ENCODE assay signal across 21 cellular contexts in genomic region chr6:30592287-30592686, GRCh38. TPM values are rescaled to one million over a fixed set of nuclear protein-coding genes. Genes with fewer than 3 reads are reported as not detected.
A peak's percentile ranks its signal among the peaks of the same experiment; 100 is the strongest.
DNase-seq lines count a peak whose midpoint lies in the region; ATAC-seq, FAIRE-seq and TF ChIP-seq lines count a peak whose summit lies in the region.
"Had no signal": no experiment of that assay in that cellular context is flagged by ENCODE, and none has a peak within 500 bp of the region (broad histone marks: within the 10 kb centered on the region; RNA-seq: fewer than 3 reads in every experiment).

No MANE protein-coding gene starts in this region.

- FAIRE-seq in kidney (lab: Jason Lieb, UNC), result no peak
- FAIRE-seq: bronchial epithelial cell had no signal

- TF ChIP-seq POLR2A in upper lobe of left lung (IDR thresholded peaks at IDR 0.05), result no peak

- peaks cover 20% of the 10 kb centered on the region for H3K36me3 Mint-ChIP-seq in activated naive CD4-positive, alpha-beta T cell treated with anti-CD3 and anti-CD28 coated beads, Interleukin-2, amount 50 U/mL, for 24 hours
- H3K36me3 Mint-ChIP-seq in activated T-helper 17 cell treated with anti-CD3 and anti-CD28 coated beads, Interleukin-2, amount 50 U/mL, for 72 hours (ENCODE audit: low read depth), result peaks cover 85% of the 10 kb centered on the region
- peaks cover 33% of the 10 kb centered on the region for H3K36me3 Mint-ChIP-seq in mesothelial cell of epicardium

- no peak for TF ChIP-seq EP300 in upper lobe of left lung (IDR thresholded peaks at IDR 0.05)

- H3K27ac Mint-ChIP-seq in activated naive CD4-positive, alpha-beta T cell treated with anti-CD3 and anti-CD28 coated beads, Interleukin-2, amount 50 U/mL, for 24 hours, result peak overlapping the region; percentile 66
- H3K27ac Mint-ChIP-seq in activated T-helper 17 cell treated with anti-CD3 and anti-CD28 coated beads, Interleukin-2, amount 50 U/mL, for 72 hours, result peak overlapping the region; percentile 5
- peak overlapping the region; percentile 81 for H3K27ac Mint-ChIP-seq in mesothelial cell of epicardium

- no peak overlapping the region for H3K4me3 Mint-ChIP-seq in activated naive CD4-positive, alpha-beta T cell treated with anti-CD3 and anti-CD28 coated beads, Interleukin-2, amount 50 U/mL, for 24 hours
- H3K4me3 Mint-ChIP-seq in activated T-helper 17 cell treated with anti-CD3 and anti-CD28 coated beads, Interleukin-2, amount 50 U/mL, for 72 hours, result no peak overlapping the region
- H3K4me3 Mint-ChIP-seq in mesothelial cell of epicardium, result no peak overlapping the region
- H3K4me3 Mint-ChIP-seq: H9 had no signal

- H3K27me3 ChIP-seq in upper lobe of left lung, result no peaks in the 10 kb centered on the region
- H3K27me3 ChIP-seq: BLaER1 treated with 17β-estradiol and CSF1 and Interleukin-3, amounts not matched to agents 10 nM and 100 nM had no signal

- H3K27me3 Mint-ChIP-seq in activated naive CD4-positive, alpha-beta T cell treated with anti-CD3 and anti-CD28 coated beads, Interleukin-2, amount 50 U/mL, for 24 hours, result no peaks in the 10 kb centered on the region
- no peaks in the 10 kb centered on the region for H3K27me3 Mint-ChIP-seq in activated T-helper 17 cell treated with anti-CD3 and anti-CD28 coated beads, Interleukin-2, amount 50 U/mL, for 72 hours
- H3K27me3 Mint-ChIP-seq in mesothelial cell of epicardium (ENCODE audit: low read depth), result no peaks in the 10 kb centered on the region

- H3K36me3 ChIP-seq in upper lobe of left lung, result peaks cover 13 to 75% (median 46%) of the 10 kb centered on the region in 4 donors
- H3K36me3 ChIP-seq in kidney (ENCODE audit: control insufficient read depth in 1 of 2, insufficient read depth in 2 of 2, low read length in 2 of 2), result peaks cover 16 to 30% of the 10 kb centered on the region in 2 donors

- no peaks in the 10 kb centered on the region for H3K9me3 ChIP-seq in upper lobe of left lung
- H3K9me3 ChIP-seq in kidney (ENCODE audit: control insufficient read depth in 1 of 2, low read length in 2 of 2), result no peaks in the 10 kb centered on the region
- H3K9me3 ChIP-seq: BLaER1 treated with 17β-estradiol and CSF1 and Interleukin-3, amounts not matched to agents 10 nM and 100 nM; lower lobe of right lung had no signal

- TF ChIP-seq CTCF in mesothelial cell of epicardium (IDR thresholded peaks at IDR 0.05; ENCODE audit: unreplicated experiment) (no peak), upper lobe of left lung (IDR thresholded peaks at IDR 0.05) (no peak), kidney (IDR thresholded peaks at IDR 0.05; ENCODE audit: borderline replicate concordance, extremely low read depth, insufficient read depth) (no peak)

- H3K4me1 ChIP-seq in upper lobe of left lung (peaks cover 0 to 33% (median 17%) of the 10 kb centered on the region in 4 donors), kidney (ENCODE audit: control insufficient read depth in 1 of 2, insufficient read depth in 1 of 2, low read depth in 1 of 2, low read length in 2 of 2) (peaks cover 6 to 12% of the 10 kb centered on the region in 2 donors)

- H3K9me3 Mint-ChIP-seq in activated naive CD4-positive, alpha-beta T cell treated with anti-CD3 and anti-CD28 coated beads, Interleukin-2, amount 50 U/mL, for 24 hours, result no peaks in the 10 kb centered on the region
- H3K9me3 Mint-ChIP-seq in activated T-helper 17 cell treated with anti-CD3 and anti-CD28 coated beads, Interleukin-2, amount 50 U/mL, for 72 hours, result no peaks in the 10 kb centered on the region
- no peaks in the 10 kb centered on the region for H3K9me3 Mint-ChIP-seq in mesothelial cell of epicardium
- H3K9me3 Mint-ChIP-seq: H9 had no signal

- no peak overlapping the region for H3K4me3 ChIP-seq in upper lobe of left lung
- H3K4me3 ChIP-seq in kidney (ENCODE audit: low read length in 2 of 2), result no peak overlapping the region
- H3K4me3 ChIP-seq: BLaER1 treated with 17β-estradiol and CSF1 and Interleukin-3, amounts not matched to agents 10 nM and 100 nM; lower lobe of right lung had no signal

- H3K9ac ChIP-seq in kidney (ENCODE audit: low read length in 2 of 2), result no peak overlapping the region
- H3K9ac ChIP-seq: BLaER1 treated with 17β-estradiol and CSF1 and Interleukin-3, amounts not matched to agents 10 nM and 100 nM had no signal

- H3K4me1 Mint-ChIP-seq in activated naive CD4-positive, alpha-beta T cell treated with anti-CD3 and anti-CD28 coated beads, Interleukin-2, amount 50 U/mL, for 24 hours, result peaks cover 18% of the 10 kb centered on the region
- H3K4me1 Mint-ChIP-seq in activated T-helper 17 cell treated with anti-CD3 and anti-CD28 coated beads, Interleukin-2, amount 50 U/mL, for 72 hours, result peaks cover 3% of the 10 kb centered on the region
- peaks cover 26% of the 10 kb centered on the region for H3K4me1 Mint-ChIP-seq in mesothelial cell of epicardium

- H3K27ac ChIP-seq in upper lobe of left lung, result peak overlapping the region; percentile 39 to 73 (median 66)
- H3K27ac ChIP-seq in kidney (ENCODE audit: low read depth in 2 of 2, low read length in 2 of 2), result no peak overlapping the region

- intact Hi-C loops in kidney (cut with DNase I), result no loop called here

- no peak for ATAC-seq in activated T-helper 17 cell treated with anti-CD3 and anti-CD28 coated beads, Interleukin-2, amount 50 U/mL, for 72 hours (replicated peaks)
- no peak for ATAC-seq in upper lobe of left lung (ENCODE audit: low FRiP score in 2 of 2)
- ATAC-seq in HG03432 (IDR thresholded peaks at IDR 0.05; ENCODE audit: unreplicated experiment), result no peak
- ATAC-seq: lower lobe of right lung had no signal

- WGBS in upper lobe of left lung, 2 donors, result 90 to 91% methylated on average over 1 of the region's 1 CpG

- no peak for DNase-seq in activated naive CD4-positive, alpha-beta T cell treated with Interleukin-2 at 50 U/mL for 16 hours
- DNase-seq in mesothelial cell of epicardium (ENCODE audit: low spot score in 2 of 2, unreplicated experiment in 2 of 2) (no peak), upper lobe of left lung (no peak), kidney (no peak)
- DNase-seq: ACHN; activated CD4-positive, alpha-beta T cell treated with anti-CD3 and anti-CD28 coated beads for 4 hours; activated CD8-positive, alpha-beta memory T cell treated with anti-CD3 and anti-CD28 coated beads, Interleukin-2, amount 50 U/mL, for 4 hours; activated effector memory CD4-positive, alpha-beta T cell treated with anti-CD3 and anti-CD28 coated beads, Interleukin-2, amount 50 U/mL, for 16 hours; amniotic stem cell; cortex of kidney; H9; kidney glomerular epithelial cell; lower lobe of right lung; NCI-H1092; NCI-H2029; NCI-H69 had no signal

RNA-seq across cellular contexts. Expression of gene ABCF1, which starts 21.0 kb away (rescaled TPM):
- total RNA-seq in activated T-helper 17 cell treated with anti-CD3 and anti-CD28 coated beads, Interleukin-2, amount 50 U/mL, for 72 hours, result 10 to 100 TPM; 65.0 to 98.2 TPM
- 71.4 to 73.6 TPM (median 71.5 TPM) in 3 replicates for total RNA-seq in mesothelial cell of epicardium
- total RNA-seq in upper lobe of left lung, result 10 to 100 TPM; 41.2 to 57.6 (median 52.9) TPM
- total RNA-seq in kidney, result 47.2 TPM
- 32.9 TPM for polyA plus RNA-seq in kidney (ENCODE audit: insufficient read depth, low read depth, low replicate concordance)

RNA-seq across cellular contexts. Expression of gene PPP1R10, which starts 24.8 kb away (rescaled TPM):
- 100 to 1,000 TPM in 1 of 2 donors, 10 to 100 TPM in 1; 85.9 to 101 TPM for total RNA-seq in activated T-helper 17 cell treated with anti-CD3 and anti-CD28 coated beads, Interleukin-2, amount 50 U/mL, for 72 hours
- total RNA-seq in mesothelial cell of epicardium (107 to 120 TPM (median 117 TPM) in 3 replicates), upper lobe of left lung (10 to 100 TPM; 32.0 to 72.1 (median 50.7) TPM), kidney (65.0 TPM)
- polyA plus RNA-seq in kidney (ENCODE audit: insufficient read depth, low read depth, low replicate concordance), result 19.7 TPM

RNA-seq across cellular contexts. Expression of gene MRPS18B, which starts 25.4 kb away (rescaled TPM):
- total RNA-seq in activated T-helper 17 cell treated with anti-CD3 and anti-CD28 coated beads, Interleukin-2, amount 50 U/mL, for 72 hours, result 10 to 100 TPM; 64.6 to 78.5 TPM
- total RNA-seq in mesothelial cell of epicardium (29.8 to 33.5 TPM (median 30.2 TPM) in 3 replicates), upper lobe of left lung (10 to 100 TPM; 23.0 to 62.5 (median 45.7) TPM), kidney (62.1 TPM)
- 135 TPM for polyA plus RNA-seq in kidney (ENCODE audit: insufficient read depth, low read depth, low replicate concordance)

RNA-seq across cellular contexts. Expression of gene ATAT1, which starts 34.4 kb away (rescaled TPM):
- 10 to 100 TPM; 12.3 to 20.9 TPM for total RNA-seq in activated T-helper 17 cell treated with anti-CD3 and anti-CD28 coated beads, Interleukin-2, amount 50 U/mL, for 72 hours
- total RNA-seq in mesothelial cell of epicardium (51.0 to 57.0 TPM (median 51.2 TPM) in 3 replicates), upper lobe of left lung (10 to 100 TPM in 1 of 6 donors, 1 to 10 TPM in 5; 3.1 to 36.7 (median 6.2) TPM), kidney (10.4 TPM)
- polyA plus RNA-seq in kidney (ENCODE audit: insufficient read depth, low read depth, low replicate concordance), result 12.4 TPM

RNA-seq across cellular contexts. Expression of gene PRR3, which starts 35.2 kb away (rescaled TPM):
- 10 to 100 TPM; 22.1 to 23.1 TPM for total RNA-seq in activated T-helper 17 cell treated with anti-CD3 and anti-CD28 coated beads, Interleukin-2, amount 50 U/mL, for 72 hours
- total RNA-seq in mesothelial cell of epicardium (23.7 to 25.5 TPM (median 23.9 TPM) in 3 replicates), upper lobe of left lung (10 to 100 TPM in 1 of 6 donors, 1 to 10 TPM in 5; 6.0 to 13.6 (median 7.0) TPM), kidney (9.3 TPM)
- 7.9 TPM for polyA plus RNA-seq in kidney (ENCODE audit: insufficient read depth, low read depth, low replicate concordance)

Comparison
In these comparisons a context has a peak if more than half of its experiments do, and no peak if none do; other contexts are left out.
1. H3K27ac Mint-ChIP-seq: peak in every context shown above with its lines; median percentile 81 in mesothelial cell of epicardium; 66 in activated naive CD4-positive, alpha-beta T cell treated with anti-CD3 and anti-CD28 coated beads, Interleukin-2, amount 50 U/mL, for 24 hours; 5 in activated T-helper 17 cell treated with anti-CD3 and anti-CD28 coated beads, Interleukin-2, amount 50 U/mL, for 72 hours.
2. H3K27ac ChIP-seq: peak in upper lobe of left lung (4 of 4); none in kidney (0 of 2).